In the genomic region with DNA sequence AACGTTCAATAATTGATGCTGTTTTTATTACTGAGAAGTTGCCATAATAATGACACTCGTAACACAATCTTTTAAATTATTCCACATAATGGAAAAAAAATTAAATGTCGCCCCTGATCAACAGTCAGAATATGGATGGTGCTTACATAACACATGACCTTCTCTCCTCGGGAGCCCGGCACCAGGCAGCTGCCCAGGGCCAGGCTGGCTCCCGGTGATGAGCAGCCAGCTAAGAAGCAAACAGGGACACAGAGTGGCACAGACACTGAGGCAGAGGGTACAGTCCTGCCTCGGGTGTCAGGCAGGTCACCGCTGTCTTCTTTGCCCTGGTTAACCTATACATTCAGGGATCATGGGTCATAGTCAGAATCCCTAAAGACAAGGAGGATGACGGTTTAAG, we compare ENCODE assay signal across 30 cellular contexts.
"Had no signal": no experiment of that assay in that cellular context is flagged by ENCODE, and none has a peak within 500 bp of the region (broad histone marks: within the 10 kb centered on the region; RNA-seq: fewer than 3 reads in every experiment).

No MANE protein-coding gene starts in this region.

- DNase-seq: activated CD4-positive, alpha-beta memory T cell treated with anti-CD3 and anti-CD28 coated beads for 36 hours; activated CD4-positive, alpha-beta T cell treated with anti-CD3 and anti-CD28 coated beads for 36 hours; activated CD4-positive, alpha-beta T cell treated with anti-CD3 and anti-CD28 coated beads, Interleukin-2, amount 10 ng/mL, durations not matched to agents 24 days and 14 days; activated CD4-positive, CD25-positive, alpha-beta regulatory T cell; activated CD4-positive, CD25-positive, alpha-beta regulatory T cell treated with anti-CD3 and anti-CD28 coated beads, Interleukin-2, amount 50 U/mL, for 72 hours; activated CD8-positive, alpha-beta memory T cell treated with anti-CD3 and anti-CD28 coated beads, Interleukin-2, amount 10 ng/mL, durations not matched to agents 7 days and 5 days; activated CD8-positive, alpha-beta memory T cell treated with anti-CD3 and anti-CD28 coated beads, Interleukin-2, amount 50 U/mL, for 4 hours; activated CD8-positive, alpha-beta T cell treated with anti-CD3 and anti-CD28 coated beads, Interleukin-2, amount 10 ng/mL, durations not matched to agents 7 days and 5 days; activated effector memory CD4-positive, alpha-beta T cell treated with anti-CD3 and anti-CD28 coated beads, Interleukin-2, amount 50 U/mL, for 16 hours; activated naive CD4-positive, alpha-beta T cell treated with anti-CD3 and anti-CD28 coated beads for 36 hours; activated naive CD8-positive, alpha-beta T cell treated with anti-CD3 and anti-CD28 coated beads for 36 hours; activated naive CD8-positive, alpha-beta T cell treated with anti-CD3 and anti-CD28 coated beads, Interleukin-2, amount 50 U/mL, for 24 hours; activated T-cell treated with anti-CD3 and anti-CD28 coated beads, Interleukin-2, amount 50 U/mL, for 1 hour; activated T-cell treated with anti-CD3 and anti-CD28 coated beads, Interleukin-2, amount 50 U/mL, for 48 hours; central memory CD4-positive, alpha-beta T cell; cerebellar nuclear complex; colonic mucosa; dorsolateral prefrontal cortex; effector memory CD4-positive, alpha-beta T cell; endodermal cell; foreskin fibroblast; gastrocnemius medialis; glutamatergic neuron; T-helper 1 cell; T-helper 17 cell; T1000 had no signal

- H3K27me3 ChIP-seq: ascending aorta, breast epithelium, cardiac muscle cell, colonic mucosa, dorsolateral prefrontal cortex, gastrocnemius medialis had no signal

- H3K36me3 ChIP-seq: ascending aorta, breast epithelium, cardiac muscle cell, colonic mucosa, gastrocnemius medialis had no signal

- H3K4me1 ChIP-seq: ascending aorta, breast epithelium, colonic mucosa, gastrocnemius medialis had no signal

- H3K27ac ChIP-seq: ascending aorta, breast epithelium, cardiac muscle cell, colonic mucosa, dorsolateral prefrontal cortex, gastrocnemius medialis had no signal

- ATAC-seq: activated CD4-positive, alpha-beta T cell treated with anti-CD3 and anti-CD28 coated beads for 36 hours; activated CD8-positive, alpha-beta memory T cell treated with anti-CD3 and anti-CD28 coated beads, Interleukin-2, amount 10 ng/mL, durations not matched to agents 7 days and 5 days; activated CD8-positive, alpha-beta T cell treated with anti-CD3 and anti-CD28 coated beads, Interleukin-2, amount 10 ng/mL, durations not matched to agents 7 days and 5 days; activated naive CD8-positive, alpha-beta T cell treated with anti-CD3 and anti-CD28 coated beads, Interleukin-2, amount 50 U/mL, for 24 hours; esophagus mucosa; gastrocnemius medialis; T-helper 17 cell had no signal

- H3K9me3 ChIP-seq: ascending aorta, breast epithelium, colonic mucosa, gastrocnemius medialis had no signal

- H3K4me3 ChIP-seq: ascending aorta, breast epithelium, cardiac muscle cell, colonic mucosa, dorsolateral prefrontal cortex, gastrocnemius medialis had no signal
